10 cellular contexts compared by ENCODE assay signal in the genomic region with DNA sequence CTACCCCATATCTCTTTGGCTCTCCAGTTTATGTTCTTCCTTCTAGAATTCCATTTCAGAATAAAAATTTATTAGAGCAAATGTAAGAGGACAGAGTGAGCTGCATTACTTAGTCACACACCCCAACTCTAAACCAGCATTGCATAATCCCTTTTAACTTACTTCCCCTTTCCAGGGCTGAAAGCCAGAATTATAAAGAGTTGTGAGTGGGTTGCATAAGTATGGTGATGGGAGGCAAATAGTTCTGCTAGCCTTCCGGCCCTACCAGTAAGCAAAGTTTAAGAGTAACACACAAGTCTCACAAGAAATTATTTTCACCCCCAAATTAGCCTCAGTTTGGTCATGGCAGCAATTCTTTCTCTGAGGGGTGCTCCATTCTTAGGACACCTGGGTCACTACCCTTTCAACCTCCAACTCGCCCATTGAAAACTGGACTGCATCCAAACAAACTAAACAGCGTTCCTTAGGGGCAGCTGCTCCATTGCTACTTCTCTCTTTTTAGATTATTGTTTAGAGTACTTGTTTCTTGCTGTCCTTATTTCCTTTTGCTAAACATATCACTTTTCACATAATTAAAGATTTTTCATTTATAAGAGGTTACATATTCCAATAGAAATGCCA. TPM values are rescaled to one million over a fixed set of nuclear protein-coding genes. Genes with fewer than 3 reads are reported as not detected.
DNase-seq lines count a peak whose midpoint lies in the region; ATAC-seq and TF ChIP-seq lines count a peak whose summit lies in the region.
"Had no signal": no experiment of that assay in that cellular context is flagged by ENCODE, and none has a peak within 500 bp of the region (broad histone marks: within the 10 kb centered on the region; RNA-seq: fewer than 3 reads in every experiment).

No MANE protein-coding gene starts in this region.

- POLR2A ChIA-PET in BJ (lab: Charles Lee), result no interaction called here

- H3K36me3 ChIP-seq in BJ (ENCODE audit: control insufficient read depth, insufficient read depth, low read length), result no peaks in the 10 kb centered on the region
- no peaks in the 10 kb centered on the region for H3K36me3 ChIP-seq in osteoblast (ENCODE audit: insufficient read depth, low read length)

- H3K79me2 ChIP-seq in osteoblast (ENCODE audit: insufficient read depth, low read length), result no peaks in the 10 kb centered on the region

- peaks cover 24% of the 10 kb centered on the region for H3K4me1 ChIP-seq in osteoblast (ENCODE audit: insufficient read depth, low read length)

- H3K9me3 ChIP-seq in osteoblast (ENCODE audit: low read depth, low read length), result no peaks in the 10 kb centered on the region

- peak overlapping the region; percentile 24 for H3K4me2 ChIP-seq in osteoblast (ENCODE audit: insufficient read depth, low read length)

- TF ChIP-seq CTCF in BJ (IDR thresholded peaks at IDR 0.05; ENCODE audit: insufficient read depth, low read depth, low read length) (no peak), fibroblast of mammary gland (conservative IDR thresholded peaks at IDR 0.05; ENCODE audit: control insufficient read depth, insufficient read depth, low read depth, low read length) (no peak), osteoblast (IDR thresholded peaks at IDR 0.05; ENCODE audit: extremely low read depth, low read depth, low read length) (no peak)

- ATAC-seq in GM18873 (IDR thresholded peaks at IDR 0.05; ENCODE audit: low FRiP score, unreplicated experiment) (no peak), SK-N-SH treated with all-trans-retinoic acid at 6 μM for 48 hours (no peak)

- H3K27ac ChIP-seq in osteoblast (ENCODE audit: low read depth, low read length), result no peak overlapping the region
- H3K27ac ChIP-seq: C4-2B had no signal

- H3K27me3 ChIP-seq in BJ (ENCODE audit: control insufficient read depth, insufficient read depth, low read length) (no peaks in the 10 kb centered on the region), osteoblast (ENCODE audit: insufficient read depth, low read length) (no peaks in the 10 kb centered on the region)

- H2AFZ ChIP-seq in osteoblast (ENCODE audit: low read length), result no peak overlapping the region

- H3K4me3 ChIP-seq in BJ (ENCODE audit: low read depth, low read length) (no peak overlapping the region), fibroblast of mammary gland (ENCODE audit: control insufficient read depth, low read depth, low read length) (no peak overlapping the region), osteoblast (ENCODE audit: insufficient read depth, low read length) (no peak overlapping the region)

- DNase-seq in BJ (ENCODE audit: low read depth) (peak; percentile 42), RPMI8226 (peak; percentile 5), fibroblast of mammary gland (ENCODE audit: low read depth) (peak; percentile 86), osteoblast (ENCODE audit: insufficient read length, low spot score, missing footprints) (no peak), SHP77 treated with DMSO at 0.1 percent for 48 hours (lab: John Stamatoyannopoulos, UW) (no peak)
- DNase-seq in effector CD8-positive, alpha-beta T cell (lab: John Stamatoyannopoulos, UW), result no peak
- DNase-seq: NCI-H1436 had no signal

- CTCF ChIA-PET in BJ (lab: Yijun Ruan, JAX), result interaction anchor here (0.6 kb wide), 2 partner anchors 69 to 156 kb away, joined by 3 read pairs; no protein-coding TSS in a partner anchor

- no peaks in the 10 kb centered on the region for H4K20me1 ChIP-seq in osteoblast (ENCODE audit: insufficient read depth, low read length)

TF ChIP-seq in SK-N-SH treated with all-trans-retinoic acid at 6 μM for 48 hours, 23 proteins besides CTCF, POLR2A, EP300 and RAD21:
- TF ChIP-seq, protein P1, sequence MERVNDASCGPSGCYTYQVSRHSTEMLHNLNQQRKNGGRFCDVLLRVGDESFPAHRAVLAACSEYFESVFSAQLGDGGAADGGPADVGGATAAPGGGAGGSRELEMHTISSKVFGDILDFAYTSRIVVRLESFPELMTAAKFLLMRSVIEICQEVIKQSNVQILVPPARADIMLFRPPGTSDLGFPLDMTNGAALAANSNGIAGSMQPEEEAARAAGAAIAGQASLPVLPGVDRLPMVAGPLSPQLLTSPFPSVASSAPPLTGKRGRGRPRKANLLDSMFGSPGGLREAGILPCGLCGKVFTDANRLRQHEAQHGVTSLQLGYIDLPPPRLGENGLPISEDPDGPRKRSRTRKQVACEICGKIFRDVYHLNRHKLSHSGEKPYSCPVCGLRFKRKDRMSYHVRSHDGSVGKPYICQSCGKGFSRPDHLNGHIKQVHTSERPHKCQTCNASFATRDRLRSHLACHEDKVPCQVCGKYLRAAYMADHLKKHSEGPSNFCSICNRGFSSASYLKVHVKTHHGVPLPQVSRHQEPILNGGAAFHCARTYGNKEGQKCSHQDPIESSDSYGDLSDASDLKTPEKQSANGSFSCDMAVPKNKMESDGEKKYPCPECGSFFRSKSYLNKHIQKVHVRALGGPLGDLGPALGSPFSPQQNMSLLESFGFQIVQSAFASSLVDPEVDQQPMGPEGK (CRISPR knock-in tag; IDR thresholded peaks at IDR 0.05; ENCODE audit: borderline replicate concordance), result no peak
- no peak for TF ChIP-seq ZNF8 (CRISPR knock-in tag; IDR thresholded peaks at IDR 0.05)
- no peak for TF ChIP-seq OSR1 (CRISPR knock-in tag; IDR thresholded peaks at IDR 0.05)
- TF ChIP-seq ZNF70 (CRISPR knock-in tag; IDR thresholded peaks at IDR 0.05), result no peak
- no peak for TF ChIP-seq GLIS3 (CRISPR knock-in tag; IDR thresholded peaks at IDR 0.05)
- no peak for TF ChIP-seq TOX (CRISPR knock-in tag; IDR thresholded peaks at IDR 0.05; ENCODE audit: borderline replicate concordance)
- no peak for TF ChIP-seq PPARA (CRISPR knock-in tag; IDR thresholded peaks at IDR 0.05; ENCODE audit: borderline replicate concordance)
- TF ChIP-seq ZFP3 (CRISPR knock-in tag; IDR thresholded peaks at IDR 0.05), result no peak

RNA-seq across cellular contexts. Expression of a gene that starts 1.6 kb away (rescaled TPM):
- 0.86 and 1.6 TPM in 2 replicates for polyA plus RNA-seq in BJ (2011; rRNA removed)
- polyA minus RNA-seq in BJ (2011; rRNA and poly(A)+ RNA removed), result 0.26 and 0.33 TPM in 2 replicates
- total RNA-seq in osteoblast, result 1.8 and 2.5 TPM in 2 replicates

Comparison
In these comparisons a context has a peak if more than half of its experiments do, and no peak if none do; other contexts are left out.
1. DNase-seq: peak in BJ (single experiment), RPMI8226 (single experiment) and fibroblast of mammary gland (single experiment); none in osteoblast (single experiment), effector CD8-positive, alpha-beta T cell (single experiment) and SHP77 treated with DMSO at 0.1 percent for 48 hours (single experiment).